ENCODE assay signal across 19 cellular contexts in genomic region chr4:154574311-154574710, GRCh38. TPM values are rescaled to one million over a fixed set of nuclear protein-coding genes. Genes with fewer than 3 reads are reported as not detected.
DNase-seq lines count a peak whose midpoint lies in the region; TF ChIP-seq lines count a peak whose summit lies in the region.
"Had no signal": no experiment of that assay in that cellular context is flagged by ENCODE, and none has a peak within 500 bp of the region (broad histone marks: within the 10 kb centered on the region; RNA-seq: fewer than 3 reads in every experiment).

No MANE protein-coding gene starts in this region.

- peaks cover 3% of the 10 kb centered on the region for H3K27me3 Mint-ChIP-seq in type B pancreatic cell

- H3K4me2 ChIP-seq in PC-9, result no peak overlapping the region

- POLR2A ChIA-PET in PC-9 (lab: Charles Lee; ENCODE audit: unreplicated experiment), result no interaction called here

- no peak overlapping the region for H3K27ac ChIP-seq in PC-9
- H3K27ac ChIP-seq: GM23248 had no signal

- intact Hi-C loops in PC-9 (cut with micrococcal nuclease; ENCODE audit: unreplicated experiment), result no loop called here

- no peaks in the 10 kb centered on the region for H3F3A ChIP-seq in PC-9 (ENCODE audit: insufficient read depth, low read depth)

- no peaks in the 10 kb centered on the region for H3K4me1 ChIP-seq in PC-9 (replicated peaks; ENCODE audit: insufficient read depth)

- no peaks in the 10 kb centered on the region for H3K79me2 ChIP-seq in PC-9 (ENCODE audit: low read depth)

- no peaks in the 10 kb centered on the region for H3K36me3 ChIP-seq in PC-9 (ENCODE audit: low read depth)

- H3K9me3 ChIP-seq in PC-9 (ENCODE audit: insufficient read depth, low read depth), result no peaks in the 10 kb centered on the region

- no peak overlapping the region for H3K4me3 Mint-ChIP-seq in type B pancreatic cell
- H3K4me3 Mint-ChIP-seq: CD4-positive, alpha-beta memory T cell had no signal

- H3K27me3 ChIP-seq in PC-9 (ENCODE audit: insufficient read depth, low read depth), result no peaks in the 10 kb centered on the region

- H3K4me3 ChIP-seq in fibroblast of mammary gland (ENCODE audit: control insufficient read depth, low read depth, low read length) (no peak overlapping the region), PC-9 (no peak overlapping the region)
- H3K4me3 ChIP-seq: GM12878, GM23248 had no signal

- BruUV-seq in PC-9 (replicated peaks; lab: Mats Ljungman, UMichigan), result no TSS peak

- H3K9me2 ChIP-seq in PC-9 (ENCODE audit: insufficient read depth), result no peaks in the 10 kb centered on the region

- no peaks in the 10 kb centered on the region for H3K36me3 Mint-ChIP-seq in type B pancreatic cell
- H3K36me3 Mint-ChIP-seq: CD4-positive, alpha-beta memory T cell had no signal

- CTCF ChIA-PET in PC-9 (lab: Charles Lee), result no interaction called here

- H3K27ac Mint-ChIP-seq in type B pancreatic cell, result no peak overlapping the region
- H3K27ac Mint-ChIP-seq: CD4-positive, alpha-beta memory T cell had no signal

- TF ChIP-seq CTCF in fibroblast of mammary gland (conservative IDR thresholded peaks at IDR 0.05; ENCODE audit: control insufficient read depth, insufficient read depth, low read depth, low read length) (no peak), PC-9 (conservative IDR thresholded peaks at IDR 0.05) (no peak), type B pancreatic cell (conservative IDR thresholded peaks at IDR 0.05) (no peak)

- no peaks in the 10 kb centered on the region for H3K9me3 Mint-ChIP-seq in type B pancreatic cell
- H3K9me3 Mint-ChIP-seq: CD4-positive, alpha-beta memory T cell had no signal

- H2AFZ ChIP-seq in PC-9, result no peak overlapping the region
- H2AFZ ChIP-seq: GM23248 had no signal

- DNase-seq in HT1080 (ENCODE audit: low read depth), result peak; percentile 46
- peak; percentile 13 for DNase-seq in LHCN-M2 (ENCODE audit: low read depth)
- DNase-seq in fibroblast of mammary gland (ENCODE audit: low read depth), result peak; percentile 8
- no peak for DNase-seq in PC-9
- DNase-seq in type B pancreatic cell (ENCODE audit: extremely low spot score, unreplicated experiment), result no peak
- no peak for DNase-seq in cortex of kidney (lab: John Stamatoyannopoulos, UW)
- DNase-seq: C1 segment of cervical spinal cord; Calu3; CD4-positive, alpha-beta memory T cell; COR-L47; DMS153; DND-41; GM23248; H7 had no signal

- H4K20me1 ChIP-seq in PC-9 (ENCODE audit: insufficient read depth), result no peaks in the 10 kb centered on the region

- H3K4me1 Mint-ChIP-seq in type B pancreatic cell (ENCODE audit: unreplicated experiment), result no peaks in the 10 kb centered on the region
- H3K4me1 Mint-ChIP-seq: CD4-positive, alpha-beta memory T cell had no signal

RNA-seq across cellular contexts. Expression of gene FGB, which starts 11.5 kb away (rescaled TPM):
- total RNA-seq in HT1080 (2014; rRNA removed; shearing (Covaris generic)), result not detected in 2 replicates
- not detected in 2 replicates for polyA plus RNA-seq in HT1080 (2015; cell fraction: cytosol; rRNA removed)
- not detected in 2 replicates for polyA plus RNA-seq in HT1080 (2015; cell fraction: nucleus; rRNA removed)
- total RNA-seq in LHCN-M2 (2014; rRNA removed) (not detected in 2 replicates), PC-9 (2021) (not detected in 2 replicates), type B pancreatic cell (ENCODE audit: low replicate concordance) (32.8 and 199 TPM in 2 replicates)
- polyA plus RNA-seq in LHCN-M2 (2012), result not detected
- total RNA-seq: A172; A673; CD4-positive, alpha-beta memory T cell; GM23248; H1; H7 had no signal
- polyA plus RNA-seq: BJ; CD4-positive, alpha-beta memory T cell; GM23248; H1 had no signal

RNA-seq across cellular contexts. Expression of gene FGA, which starts 16.2 kb away (rescaled TPM):
- not detected in 2 replicates for total RNA-seq in HT1080 (2014; rRNA removed; shearing (Covaris generic))
- not detected in 2 replicates for polyA plus RNA-seq in HT1080 (2015; cell fraction: cytosol; rRNA removed)
- not detected in 2 replicates for polyA plus RNA-seq in HT1080 (2015; cell fraction: nucleus; rRNA removed)
- not detected in 2 replicates for total RNA-seq in LHCN-M2 (2014; rRNA removed)
- polyA plus RNA-seq in LHCN-M2 (2012), result not detected
- not detected in 2 replicates for total RNA-seq in PC-9 (2021)
- 13.4 and 41.0 TPM in 2 replicates for total RNA-seq in type B pancreatic cell (ENCODE audit: low replicate concordance)
- total RNA-seq: A172; A673; Calu3; CD4-positive, alpha-beta memory T cell; GM23248; H1; H7 had no signal
- polyA plus RNA-seq: BJ; CD4-positive, alpha-beta memory T cell; GM12878; GM23248; H1 had no signal

RNA-seq across cellular contexts. Expression of gene PLRG1, which starts 24.1 kb away (rescaled TPM):
- total RNA-seq in HT1080 (2014; rRNA removed; shearing (Covaris generic)), result 105 and 151 TPM in 2 replicates
- 89.5 and 121 TPM in 2 replicates for polyA plus RNA-seq in HT1080 (2015; cell fraction: cytosol; rRNA removed)
- 284 and 298 TPM in 2 replicates for polyA plus RNA-seq in HT1080 (2015; cell fraction: nucleus; rRNA removed)
- total RNA-seq in LHCN-M2 (2014; rRNA removed), result 51.7 and 63.0 TPM in 2 replicates
- polyA plus RNA-seq in LHCN-M2 (2012), result 41.3 TPM
- total RNA-seq in PC-9 (2021), result 60.8 and 80.7 TPM in 2 replicates
- 92.9 and 95.7 TPM in 2 replicates for total RNA-seq in type B pancreatic cell (ENCODE audit: low replicate concordance)

RNA-seq across cellular contexts. Expression of gene FGG, which starts 38.1 kb away (rescaled TPM):
- 0.11 TPM in 1 of 2 replicates, not detected in the other for total RNA-seq in HT1080 (2014; rRNA removed; shearing (Covaris generic))
- polyA plus RNA-seq in HT1080 (2015; cell fraction: cytosol; rRNA removed), result 0.08 TPM in 1 of 2 replicates, not detected in the other
- polyA plus RNA-seq in HT1080 (2015; cell fraction: nucleus; rRNA removed), result 0.27 and 0.32 TPM in 2 replicates
- total RNA-seq in LHCN-M2 (2014; rRNA removed), result not detected in 2 replicates
- polyA plus RNA-seq in LHCN-M2 (2012), result not detected
- not detected in 2 replicates for total RNA-seq in PC-9 (2021)
- total RNA-seq in type B pancreatic cell (ENCODE audit: low replicate concordance), result 9.8 and 127 TPM in 2 replicates
- total RNA-seq: A172; A673; CD4-positive, alpha-beta memory T cell; GM23248; H1; H7 had no signal
- polyA plus RNA-seq: BJ; CD4-positive, alpha-beta memory T cell; GM12878; GM23248; H1 had no signal

Comparison
In these comparisons a context has a peak if more than half of its experiments do, and no peak if none do; other contexts are left out.
1. DNase-seq: peak in HT1080 (single experiment), LHCN-M2 (single experiment) and fibroblast of mammary gland (single experiment); none in PC-9 (0 of 2), type B pancreatic cell (single experiment) and cortex of kidney (single experiment).
2. RNA of gene FGB, which starts 11.5 kb away (total RNA-seq): 32.8 to 199 TPM in type B pancreatic cell; not detected in HT1080, not detected in LHCN-M2 and not detected in PC-9; every median in the first group is over 10 times any median in the second.
3. RNA of gene FGA, which starts 16.2 kb away (total RNA-seq): 13.4 to 41.0 TPM in type B pancreatic cell; not detected in HT1080, not detected in LHCN-M2 and not detected in PC-9; every median in the first group is over 10 times any median in the second.